ENCODE assay signal across 21 cellular contexts in the genomic region with DNA sequence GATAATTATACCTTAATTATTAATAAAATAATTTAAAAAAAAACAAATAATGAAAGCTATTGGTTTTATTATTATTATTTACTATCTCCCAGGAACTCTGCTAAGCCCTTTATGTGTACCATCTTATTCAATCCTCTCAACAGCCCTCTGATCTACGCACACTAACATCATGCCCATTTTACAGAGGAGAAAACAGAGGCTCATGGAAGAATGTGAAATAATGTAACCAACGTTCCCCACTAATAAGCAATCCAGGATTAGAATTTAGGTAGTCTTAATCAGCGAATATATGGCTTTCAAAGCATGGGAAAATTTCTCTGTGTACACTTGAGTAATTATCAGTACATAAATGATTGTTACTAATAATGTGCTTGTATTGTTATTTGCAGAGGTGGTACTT.
"Had no signal": no experiment of that assay in that cellular context is flagged by ENCODE, and none has a peak within 500 bp of the region (broad histone marks: within the 10 kb centered on the region; RNA-seq: fewer than 3 reads in every experiment).

No MANE protein-coding gene starts in this region.

- H3K36me3 ChIP-seq: MG63 had no signal

- DNase-seq: KBM-7, MG63, NCI-H1092, NCI-H1105 treated with DMSO at 0.1 percent for 48 hours, NCI-H1417 treated with DMSO at 0.1 percent for 48 hours, NCI-H146, NCI-H1694 treated with DMSO at 0.1 percent for 48 hours, NCI-H1930, NCI-H2081, NCI-H2107, NCI-H226, NCI-H446, NCI-H510A, NCI-H524 treated with DMSO at 0.1 percent for 48 hours, NCI-H69, NCI-H774, RPMI8226, SHP77, SK-N-SH had no signal

- H3K9ac ChIP-seq: SK-N-SH had no signal

- H3K4me1 Mint-ChIP-seq: IgD-negative memory B cell had no signal

- H3K36me3 Mint-ChIP-seq: IgD-negative memory B cell had no signal

- H3K4me2 ChIP-seq: SK-N-SH had no signal

- H3K9me3 ChIP-seq: SK-N-SH had no signal

- FAIRE-seq: RCC 7860 had no signal

- H3K27ac Mint-ChIP-seq: IgD-negative memory B cell had no signal

- H3K4me3 Mint-ChIP-seq: IgD-negative memory B cell had no signal

- H3K27me3 ChIP-seq: MG63 had no signal

- H3K4me3 ChIP-seq: MG63 had no signal
